ENCODE assay signal across 30 cellular contexts in genomic region chr19:7983995-7984837, GRCh38. TPM values are rescaled to one million over a fixed set of nuclear protein-coding genes. Genes with fewer than 3 reads are reported as not detected.
A peak's percentile ranks its signal among the peaks of the same experiment; 100 is the strongest.
DNase-seq lines count a peak whose midpoint lies in the region; ATAC-seq, FAIRE-seq and TF ChIP-seq lines count a peak whose summit lies in the region.
"Had no signal": no experiment of that assay in that cellular context is flagged by ENCODE, and none has a peak within 500 bp of the region (broad histone marks: within the 10 kb centered on the region; RNA-seq: fewer than 3 reads in every experiment).

No MANE protein-coding gene starts in this region.

- no peaks in the 10 kb centered on the region for H3K27me3 Mint-ChIP-seq in activated naive CD4-positive, alpha-beta T cell treated with anti-CD3 and anti-CD28 coated beads, Interleukin-2, amount 10 ng/mL, durations not matched to agents 7 days and 5 days
- H3K27me3 Mint-ChIP-seq in effector memory CD8-positive, alpha-beta T cell = no peaks in the 10 kb centered on the region
- H3K27me3 Mint-ChIP-seq in activated T-helper 17 cell treated with anti-CD3 and anti-CD28 coated beads, Interleukin-2, amount 50 U/mL, for 72 hours = no peaks in the 10 kb centered on the region
- H3K27me3 Mint-ChIP-seq: activated CD4-positive, alpha-beta memory T cell treated with anti-CD3 and anti-CD28 coated beads for 36 hours had no signal

- H3K4me3 ChIP-seq in keratinocyte (ENCODE audit: control insufficient read depth in 2 of 3, extremely low read depth in 1 of 3, insufficient read depth in 2 of 3, low read depth in 1 of 3, low read length in 3 of 3) (no peak overlapping the region), spleen (no peak overlapping the region)
- H3K4me3 ChIP-seq: MG63, ovary, PC-9, skin epidermis had no signal

- peak overlapping the region; percentile 39 for H3K27ac ChIP-seq in keratinocyte (ENCODE audit: control insufficient read depth, insufficient read depth, low read length)
- H3K27ac ChIP-seq in spleen = peak overlapping the region in 6 of 8 donors; percentile 73 to 86 (median 78)
- H3K27ac ChIP-seq: 22Rv1, ovary, PC-9 had no signal

- H2AFZ ChIP-seq in keratinocyte (ENCODE audit: control insufficient read depth, low read length) = no peak overlapping the region
- H2AFZ ChIP-seq: PC-9 had no signal

- peaks cover 8% of the 10 kb centered on the region for H3K9me1 ChIP-seq in keratinocyte (ENCODE audit: control insufficient read depth, extremely low read depth, insufficient read depth, low read length)

- no peaks in the 10 kb centered on the region for H3K4me1 Mint-ChIP-seq in activated naive CD4-positive, alpha-beta T cell treated with anti-CD3 and anti-CD28 coated beads, Interleukin-2, amount 10 ng/mL, durations not matched to agents 7 days and 5 days
- H3K4me1 Mint-ChIP-seq in effector memory CD8-positive, alpha-beta T cell (ENCODE audit: low read depth in 2 of 2) = peaks cover 14 to 28% of the 10 kb centered on the region in 2 donors
- H3K4me1 Mint-ChIP-seq in activated T-helper 17 cell treated with anti-CD3 and anti-CD28 coated beads, Interleukin-2, amount 50 U/mL, for 72 hours = peaks cover 10% of the 10 kb centered on the region

- DNase-seq in activated naive CD4-positive, alpha-beta T cell treated with anti-CD3 and anti-CD28 coated beads, Interleukin-2, amount 50 U/mL, for 72 hours (ENCODE audit: low spot score in 2 of 2) = no peak
- DNase-seq in activated naive CD4-positive, alpha-beta T cell treated with anti-CD3 and anti-CD28 coated beads, Interleukin-2, amount 10 ng/mL, durations not matched to agents 7 days and 5 days = no peak
- no peak for DNase-seq in effector memory CD8-positive, alpha-beta T cell
- no peak for DNase-seq in keratinocyte (ENCODE audit: low read depth, low spot score)
- peak; percentile 50 for DNase-seq in spleen
- DNase-seq: activated CD4-positive, alpha-beta memory T cell treated with anti-CD3 and anti-CD28 coated beads for 36 hours; activated CD4-positive, alpha-beta T cell treated with anti-CD3 and anti-CD28 coated beads for 1 hour; activated naive CD4-positive, alpha-beta T cell; activated T-cell treated with anti-CD3 and anti-CD28 coated beads, Interleukin-2, amount 50 U/mL, for 72 hours; dermis blood vessel endothelial cell; GDM1; KG1; MG63; NCI-H2081; NCI-H2227 treated with DMSO at 0.1 percent for 48 hours; NCI-H526 treated with DMSO at 0.1 percent for 48 hours; ovary; PC-9; SHP77; stimulated activated naive CD8-positive, alpha-beta T cell treated with anti-CD3 and anti-CD28 coated beads, Interleukin-15, Interleukin-2, amounts not matched to agents 100 U/mL and 50 U/mL, for 24 hours; T-helper 2 cell had no signal

- H3K4me2 ChIP-seq in keratinocyte (ENCODE audit: control insufficient read depth, extremely low read depth, insufficient read depth, low read depth, low read length) = no peak overlapping the region
- H3K4me2 ChIP-seq: PC-9 had no signal

- peak; percentile 86 for FAIRE-seq in keratinocyte (lab: Jason Lieb, UNC)
- FAIRE-seq: endothelial cell of umbilical vein, urothelium cell line had no signal

- H3K9me3 ChIP-seq in keratinocyte (ENCODE audit: control insufficient read depth, low read depth, low read length) (no peaks in the 10 kb centered on the region), spleen (no peaks in the 10 kb centered on the region)
- H3K9me3 ChIP-seq: MG63, ovary had no signal

- peaks cover 32 to 43% of the 10 kb centered on the region in 2 experiments for H3K36me3 ChIP-seq in keratinocyte (ENCODE audit: control insufficient read depth in 2 of 2, extremely low read depth in 1 of 2, insufficient read depth in 2 of 2, low read length in 2 of 2)
- peaks cover 4 to 100% (median 69%) of the 10 kb centered on the region in 6 donors for H3K36me3 ChIP-seq in spleen
- H3K36me3 ChIP-seq: ovary had no signal

- no peak for TF ChIP-seq CTCF in keratinocyte (optimal IDR thresholded peaks at IDR 0.05 in 1 of 3, IDR thresholded peaks at IDR 0.05 in 1 of 3, conservative IDR thresholded peaks at IDR 0.05 in 1 of 3; ENCODE audit: extremely low read depth in 1 of 3, insufficient read depth in 2 of 3, low read length in 3 of 3)
- no peak for TF ChIP-seq CTCF in spleen (IDR thresholded peaks at IDR 0.05 in 8 of 11, conservative IDR thresholded peaks at IDR 0.05 in 3 of 11)

- 91 to 96% (median 94%) methylated on average over 12 to 14 of the region's 14 CpGs for WGBS in spleen, 5 donors

- intact Hi-C loops in spleen (cut with DNase I; ENCODE audit: low total_unique reads) = no loop called here

- H3K9me3 Mint-ChIP-seq in activated naive CD4-positive, alpha-beta T cell treated with anti-CD3 and anti-CD28 coated beads, Interleukin-2, amount 50 U/mL, for 72 hours = no peaks in the 10 kb centered on the region
- no peaks in the 10 kb centered on the region for H3K9me3 Mint-ChIP-seq in activated naive CD4-positive, alpha-beta T cell treated with anti-CD3 and anti-CD28 coated beads, Interleukin-2, amount 10 ng/mL, durations not matched to agents 7 days and 5 days
- no peaks in the 10 kb centered on the region for H3K9me3 Mint-ChIP-seq in effector memory CD8-positive, alpha-beta T cell
- H3K9me3 Mint-ChIP-seq in activated T-helper 17 cell treated with anti-CD3 and anti-CD28 coated beads, Interleukin-2, amount 50 U/mL, for 72 hours = no peaks in the 10 kb centered on the region
- H3K9me3 Mint-ChIP-seq: activated CD4-positive, alpha-beta memory T cell treated with anti-CD3 and anti-CD28 coated beads for 36 hours; activated T-cell treated with anti-CD3 and anti-CD28 coated beads, Interleukin-2, amount 50 U/mL, for 72 hours; nephron had no signal

- no peak overlapping the region for H3K4me3 Mint-ChIP-seq in activated naive CD4-positive, alpha-beta T cell treated with anti-CD3 and anti-CD28 coated beads, Interleukin-2, amount 10 ng/mL, durations not matched to agents 7 days and 5 days
- no peak overlapping the region for H3K4me3 Mint-ChIP-seq in effector memory CD8-positive, alpha-beta T cell
- H3K4me3 Mint-ChIP-seq in activated T-helper 17 cell treated with anti-CD3 and anti-CD28 coated beads, Interleukin-2, amount 50 U/mL, for 72 hours = no peak overlapping the region
- H3K4me3 Mint-ChIP-seq: activated CD4-positive, alpha-beta memory T cell treated with anti-CD3 and anti-CD28 coated beads for 36 hours; activated T-cell treated with anti-CD3 and anti-CD28 coated beads, Interleukin-2, amount 50 U/mL, for 72 hours; nephron had no signal

- H3K36me3 Mint-ChIP-seq in activated naive CD4-positive, alpha-beta T cell treated with anti-CD3 and anti-CD28 coated beads, Interleukin-2, amount 50 U/mL, for 72 hours = peaks cover 5 to 14% of the 10 kb centered on the region in 2 donors
- peaks cover 28% of the 10 kb centered on the region for H3K36me3 Mint-ChIP-seq in activated naive CD4-positive, alpha-beta T cell treated with anti-CD3 and anti-CD28 coated beads, Interleukin-2, amount 10 ng/mL, durations not matched to agents 7 days and 5 days
- H3K36me3 Mint-ChIP-seq in effector memory CD8-positive, alpha-beta T cell (ENCODE audit: insufficient read depth) = peaks cover 25% of the 10 kb centered on the region
- H3K36me3 Mint-ChIP-seq in activated T-helper 17 cell treated with anti-CD3 and anti-CD28 coated beads, Interleukin-2, amount 50 U/mL, for 72 hours (ENCODE audit: low read depth) = peaks cover 83% of the 10 kb centered on the region

- no peak overlapping the region for H3K9ac ChIP-seq in keratinocyte (ENCODE audit: control insufficient read depth, extremely low read depth, insufficient read depth, low read length)

- peaks cover 70% of the 10 kb centered on the region for H3K79me2 ChIP-seq in keratinocyte (ENCODE audit: control insufficient read depth, insufficient read depth, low read length)

- H4K20me1 ChIP-seq in keratinocyte (ENCODE audit: control insufficient read depth, extremely low read depth, insufficient read depth, low read length) = peaks cover 40% of the 10 kb centered on the region

- CTCF ChIA-PET in activated naive CD4-positive, alpha-beta T cell treated with anti-CD3 and anti-CD28 coated beads, Interleukin-2, amount 10 ng/mL, durations not matched to agents 7 days and 5 days (lab: Charles Lee) = no interaction called here

- ATAC-seq in activated naive CD4-positive, alpha-beta T cell treated with anti-CD3 and anti-CD28 coated beads, Interleukin-2, amount 50 U/mL, for 72 hours = no peak
- ATAC-seq in effector memory CD8-positive, alpha-beta T cell (replicated peaks) = no peak
- no peak for ATAC-seq in HG02870 (IDR thresholded peaks at IDR 0.05; ENCODE audit: unreplicated experiment)
- no peak for ATAC-seq in GM21367 (IDR thresholded peaks at IDR 0.05; ENCODE audit: unreplicated experiment)
- no peak for ATAC-seq in activated T-helper 17 cell treated with anti-CD3 and anti-CD28 coated beads, Interleukin-2, amount 50 U/mL, for 72 hours (replicated peaks)
- ATAC-seq: activated T-cell treated with anti-CD3 and anti-CD28 coated beads, Interleukin-2, amount 50 U/mL, for 72 hours; stimulated activated naive CD8-positive, alpha-beta T cell treated with anti-CD3 and anti-CD28 coated beads, Interleukin-15, Interleukin-2, amounts not matched to agents 100 U/mL and 50 U/mL, for 24 hours had no signal

- H3K27me3 ChIP-seq in keratinocyte (ENCODE audit: control insufficient read depth, extremely low read depth, insufficient read depth, low read length) (no peaks in the 10 kb centered on the region), spleen (replicated peaks in 1 of 7) (no peaks in the 10 kb centered on the region)
- H3K27me3 ChIP-seq: MG63, ovary had no signal

- peaks cover 56% of the 10 kb centered on the region for H3K4me1 ChIP-seq in keratinocyte (ENCODE audit: control insufficient read depth, extremely low read depth, insufficient read depth, low read length)
- peaks cover 4 to 58% (median 31%) of the 10 kb centered on the region in 6 donors for H3K4me1 ChIP-seq in spleen

- peak overlapping the region; percentile 74 to 97 for H3K27ac Mint-ChIP-seq in activated naive CD4-positive, alpha-beta T cell treated with anti-CD3 and anti-CD28 coated beads, Interleukin-2, amount 50 U/mL, for 72 hours
- no peak overlapping the region for H3K27ac Mint-ChIP-seq in activated naive CD4-positive, alpha-beta T cell treated with anti-CD3 and anti-CD28 coated beads, Interleukin-2, amount 10 ng/mL, durations not matched to agents 7 days and 5 days
- H3K27ac Mint-ChIP-seq in effector memory CD8-positive, alpha-beta T cell = peak overlapping the region; percentile 62 to 81
- H3K27ac Mint-ChIP-seq in activated T-helper 17 cell treated with anti-CD3 and anti-CD28 coated beads, Interleukin-2, amount 50 U/mL, for 72 hours = no peak overlapping the region
- H3K27ac Mint-ChIP-seq: activated CD4-positive, alpha-beta memory T cell treated with anti-CD3 and anti-CD28 coated beads for 36 hours; activated T-cell treated with anti-CD3 and anti-CD28 coated beads, Interleukin-2, amount 50 U/mL, for 72 hours had no signal

- dilution Hi-C loops in keratinocyte (cut with MboI; ENCODE audit: extremely low pct_ligation_motif_present, low sequenced_read_pairs) = no loop called here

- no peak for TF ChIP-seq POLR2A in spleen (IDR thresholded peaks at IDR 0.05)

RNA-seq across cellular contexts. Expression of gene ELAVL1, which starts 21.2 kb away (rescaled TPM):
- 100 to 1,000 TPM; 121 to 146 TPM for total RNA-seq in activated naive CD4-positive, alpha-beta T cell treated with anti-CD3 and anti-CD28 coated beads, Interleukin-2, amount 50 U/mL, for 72 hours
- polyA plus RNA-seq in keratinocyte = 32.6 to 96.8 TPM (median 46.9 TPM) in 3 replicates
- polyA plus RNA-seq in keratinocyte (2011; ENCODE audit: low read depth) = 52.0 TPM
- polyA plus RNA-seq in keratinocyte (2011; cell fraction: cytosol; rRNA removed) = 62.0 and 62.8 TPM in 2 replicates
- polyA plus RNA-seq in keratinocyte (2011; cell fraction: nucleus; rRNA removed) = 41.0 and 46.6 TPM in 2 replicates
- polyA plus RNA-seq in keratinocyte (2012; ENCODE audit: low replicate concordance) = 33.9 and 74.6 TPM in 2 replicates
- polyA minus RNA-seq in keratinocyte = 39.0 to 89.0 TPM (median 56.0 TPM) in 3 replicates
- polyA minus RNA-seq in keratinocyte (2011; cell fraction: cytosol; rRNA and poly(A)+ RNA removed) = 52.0 TPM
- polyA minus RNA-seq in keratinocyte (2011; cell fraction: nucleus; rRNA and poly(A)+ RNA removed) = 16.2 and 23.0 TPM in 2 replicates
- 10 to 100 TPM; 28.2 to 66.7 (median 52.9) TPM for total RNA-seq in spleen
- polyA plus RNA-seq in spleen = 10 to 100 TPM; 13.5 to 21.2 (median 18.9) TPM
- 100 to 1,000 TPM in 1 of 2 donors, 10 to 100 TPM in 1; 81.6 to 155 TPM for total RNA-seq in activated T-helper 17 cell treated with anti-CD3 and anti-CD28 coated beads, Interleukin-2, amount 50 U/mL, for 72 hours

RNA-seq across cellular contexts. Expression of gene TIMM44, which starts 40.8 kb away (rescaled TPM):
- total RNA-seq in activated naive CD4-positive, alpha-beta T cell treated with anti-CD3 and anti-CD28 coated beads, Interleukin-2, amount 50 U/mL, for 72 hours = 10 to 100 TPM; 66.0 to 99.3 TPM
- polyA plus RNA-seq in keratinocyte (32.4 to 37.1 TPM (median 34.8 TPM) in 3 replicates), spleen (10 to 100 TPM; 37.4 to 67.3 (median 66.0) TPM)
- polyA plus RNA-seq in keratinocyte (2011; ENCODE audit: low read depth) = 29.0 TPM
- polyA plus RNA-seq in keratinocyte (2011; cell fraction: cytosol; rRNA removed) = 23.2 and 44.5 TPM in 2 replicates
- polyA plus RNA-seq in keratinocyte (2011; cell fraction: nucleus; rRNA removed) = 48.6 and 57.5 TPM in 2 replicates
- polyA plus RNA-seq in keratinocyte (2012; ENCODE audit: low replicate concordance) = 43.7 and 46.1 TPM in 2 replicates
- polyA minus RNA-seq in keratinocyte = 15.3 to 25.4 TPM (median 20.0 TPM) in 3 replicates
- 40.5 TPM for polyA minus RNA-seq in keratinocyte (2011; cell fraction: cytosol; rRNA and poly(A)+ RNA removed)
- 23.8 and 25.2 TPM in 2 replicates for polyA minus RNA-seq in keratinocyte (2011; cell fraction: nucleus; rRNA and poly(A)+ RNA removed)
- 10 to 100 TPM; 33.2 to 94.9 (median 63.5) TPM for total RNA-seq in spleen
- 10 to 100 TPM; 49.8 to 81.5 TPM for total RNA-seq in activated T-helper 17 cell treated with anti-CD3 and anti-CD28 coated beads, Interleukin-2, amount 50 U/mL, for 72 hours

RNA-seq across cellular contexts. Expression of gene CTXN1, which starts 58.3 kb away (rescaled TPM):
- under 1 TPM in 1 of 2 donors, not detected in 1; 0.78 TPM for total RNA-seq in activated naive CD4-positive, alpha-beta T cell treated with anti-CD3 and anti-CD28 coated beads, Interleukin-2, amount 50 U/mL, for 72 hours
- polyA plus RNA-seq in keratinocyte (0.41 to 2.1 TPM (median 1.5 TPM) in 3 replicates), spleen (under 1 TPM; 0.11 to 0.96 (median 0.64) TPM)
- polyA plus RNA-seq in keratinocyte (2011; ENCODE audit: low read depth) = 1.2 TPM
- 1.9 and 10.7 TPM in 2 replicates for polyA plus RNA-seq in keratinocyte (2011; cell fraction: cytosol; rRNA removed)
- polyA plus RNA-seq in keratinocyte (2011; cell fraction: nucleus; rRNA removed) = 1.7 and 3.9 TPM in 2 replicates
- polyA plus RNA-seq in keratinocyte (2012; ENCODE audit: low replicate concordance) = 5.0 and 6.3 TPM in 2 replicates
- polyA minus RNA-seq in keratinocyte = 0.22 to 2.0 TPM (median 0.30 TPM) in 3 replicates
- 30.5 TPM for polyA minus RNA-seq in keratinocyte (2011; cell fraction: cytosol; rRNA and poly(A)+ RNA removed)
- polyA minus RNA-seq in keratinocyte (2011; cell fraction: nucleus; rRNA and poly(A)+ RNA removed) = 0.62 and 4.4 TPM in 2 replicates
- total RNA-seq in spleen = 1 to 10 TPM; 1.2 to 4.4 (median 2.1) TPM
- under 1 TPM in 1 of 2 donors, not detected in 1; 0.19 TPM for total RNA-seq in activated T-helper 17 cell treated with anti-CD3 and anti-CD28 coated beads, Interleukin-2, amount 50 U/mL, for 72 hours
- total RNA-seq: mononuclear cell had no signal

Comparison
In these comparisons a context has a peak if more than half of its experiments do, and no peak if none do; other contexts are left out.
1. H3K27ac Mint-ChIP-seq: peak in activated naive CD4-positive, alpha-beta T cell treated with anti-CD3 and anti-CD28 coated beads, Interleukin-2, amount 50 U/mL, for 72 hours (2 of 2) and effector memory CD8-positive, alpha-beta T cell (2 of 2); none in activated naive CD4-positive, alpha-beta T cell treated with anti-CD3 and anti-CD28 coated beads, Interleukin-2, amount 10 ng/mL, durations not matched to agents 7 days and 5 days (single experiment) and activated T-helper 17 cell treated with anti-CD3 and anti-CD28 coated beads, Interleukin-2, amount 50 U/mL, for 72 hours (single experiment).